ENCODE assay signal across 23 cellular contexts in the genomic region with DNA sequence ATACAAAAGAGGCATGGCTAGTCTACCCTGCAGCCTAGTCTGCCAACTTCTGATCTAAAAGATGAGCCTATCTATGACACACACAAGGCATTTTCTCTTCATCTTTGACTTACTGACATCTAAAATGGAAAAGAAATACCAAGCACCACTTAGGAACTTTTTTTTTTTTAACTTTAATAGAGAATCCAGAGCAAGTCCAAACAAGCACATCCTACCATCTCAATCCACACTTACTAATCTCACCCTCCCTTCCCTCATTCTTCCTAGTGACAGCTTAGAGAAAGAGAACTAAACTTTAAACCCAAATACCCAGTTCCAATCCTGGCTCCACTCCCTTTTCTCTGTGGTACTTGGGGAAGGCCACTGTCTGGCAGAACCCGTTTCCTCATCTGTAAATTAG. TPM values are rescaled to one million over a fixed set of nuclear protein-coding genes. Genes with fewer than 3 reads are reported as not detected.
"Had no signal": no experiment of that assay in that cellular context is flagged by ENCODE, and none has a peak within 500 bp of the region (broad histone marks: within the 10 kb centered on the region; RNA-seq: fewer than 3 reads in every experiment).

No MANE protein-coding gene starts in this region.

- H3K36me3 ChIP-seq: colonic mucosa, ovary had no signal

- H3K4me3 ChIP-seq: colonic mucosa, hepatocyte, lung, mucosa of descending colon, ovary, stomach, thoracic aorta, transverse colon had no signal

- H3K9me3 ChIP-seq: colonic mucosa, mucosa of descending colon, ovary, stomach, thoracic aorta, transverse colon had no signal

- H2AFZ ChIP-seq: hepatocyte had no signal

- H3K79me2 ChIP-seq: hepatocyte had no signal

- DNase-seq: colonic mucosa; dermis blood vessel endothelial cell; erythroblast; foreskin melanocyte; head of caudate nucleus; kidney; left cardiac atrium; left ventricle myocardium superior; mucosa of descending colon; naive thymus-derived CD8-positive, alpha-beta T cell; nucleus accumbens; ovary; right cardiac atrium; small intestine; stimulated activated CD4-positive, alpha-beta T cell treated with anti-CD3 and anti-CD28 coated beads, Interleukin-2, amount 100 ng/mL, for 48 hours; stomach; substantia nigra; transverse colon had no signal

- H3K4me1 ChIP-seq: colonic mucosa, transverse colon had no signal

- H3K27ac ChIP-seq: colonic mucosa, hepatocyte, ovary, thoracic aorta, transverse colon had no signal

- H3K4me2 ChIP-seq: hepatocyte had no signal

- H3K27me3 ChIP-seq: colonic mucosa, hepatocyte, ovary, stomach, transverse colon had no signal

RNA-seq across cellular contexts. Expression of a gene that starts 31.8 kb away (rescaled TPM):
- total RNA-seq: cerebellum; dermis blood vessel endothelial cell; left ventricle myocardium superior; naive thymus-derived CD8-positive, alpha-beta T cell; neural crest cell; right cardiac atrium had no signal
- polyA plus RNA-seq: naive thymus-derived CD8-positive, alpha-beta T cell had no signal
